23 cellular contexts compared by ENCODE assay signal in genomic region chr2:233367606-233368005, GRCh38. TPM values are rescaled to one million over a fixed set of nuclear protein-coding genes. Genes with fewer than 3 reads are reported as not detected.
"Had no signal": no experiment of that assay in that cellular context is flagged by ENCODE, and none has a peak within 500 bp of the region (broad histone marks: within the 10 kb centered on the region; RNA-seq: fewer than 3 reads in every experiment).

No MANE protein-coding gene starts in this region.

- H3K4me3 Mint-ChIP-seq: activated naive CD8-positive, alpha-beta T cell; stimulated activated naive CD8-positive, alpha-beta T cell treated with anti-CD3 and anti-CD28 coated beads, Interleukin-15, Interleukin-2, amounts not matched to agents 100 ng/mL and 50 ng/mL, for 24 hours; T-cell had no signal

- H3K4me1 ChIP-seq: tibial nerve had no signal

- H3K9me3 Mint-ChIP-seq: stimulated activated naive CD8-positive, alpha-beta T cell treated with anti-CD3 and anti-CD28 coated beads, Interleukin-15, Interleukin-2, amounts not matched to agents 100 ng/mL and 50 ng/mL, for 24 hours had no signal

- DNase-seq: activated CD8-positive, alpha-beta memory T cell treated with anti-CD3 and anti-CD28 coated beads for 24 hours; activated CD8-positive, alpha-beta memory T cell treated with anti-CD3 and anti-CD28 coated beads, Interleukin-2, amount 50 U/mL, for 48 hours; activated gamma-delta T cell treated with Interleukin-2 at 50 U/mL for 16 hours; cerebellar nuclear complex; cortex of kidney; effector CD4-positive, alpha-beta T cell; gastrocnemius medialis; heart left ventricle; kidney glomerular epithelial cell; mesendoderm; right cardiac atrium; stimulated activated CD4-positive, alpha-beta T cell treated with anti-CD3 and anti-CD28 coated beads, Interleukin-2, amount 100 ng/mL, for 24 hours; T-cell had no signal

- H3K27ac ChIP-seq: gastrocnemius medialis, heart left ventricle, tibial nerve had no signal

- H3K27ac Mint-ChIP-seq: activated naive CD8-positive, alpha-beta T cell; progenitor cell of endocrine pancreas; stimulated activated naive CD8-positive, alpha-beta T cell treated with anti-CD3 and anti-CD28 coated beads, Interleukin-15, Interleukin-2, amounts not matched to agents 100 ng/mL and 50 ng/mL, for 24 hours had no signal

- H3K9me3 ChIP-seq: gastrocnemius medialis had no signal

- H3K36me3 ChIP-seq: gastrocnemius medialis had no signal

- ATAC-seq: activated CD4-positive, CD25-positive, alpha-beta regulatory T cell treated with anti-CD3 and anti-CD28 coated beads, Interleukin-2, amount 50 U/mL, for 24 hours; esophagus mucosa; gastrocnemius medialis; heart left ventricle; right cardiac atrium; T-cell had no signal

- H3K4me3 ChIP-seq: gastrocnemius medialis, heart left ventricle, tibial nerve had no signal

- H3K27me3 ChIP-seq: gastrocnemius medialis, heart left ventricle, tibial nerve had no signal

- H3K27me3 Mint-ChIP-seq: activated naive CD8-positive, alpha-beta T cell; progenitor cell of endocrine pancreas; stimulated activated naive CD8-positive, alpha-beta T cell treated with anti-CD3 and anti-CD28 coated beads, Interleukin-15, Interleukin-2, amounts not matched to agents 100 ng/mL and 50 ng/mL, for 24 hours; T-cell had no signal

RNA-seq across cellular contexts. Expression of gene SAG, which starts 60.0 kb away (rescaled TPM):
- total RNA-seq: bronchial epithelial cell, esophagus mucosa, lower leg skin, osteoblast, progenitor cell of endocrine pancreas, right cardiac atrium, skeletal muscle tissue, tibial nerve had no signal
